20 cellular contexts compared by ENCODE assay signal in the genomic region with DNA sequence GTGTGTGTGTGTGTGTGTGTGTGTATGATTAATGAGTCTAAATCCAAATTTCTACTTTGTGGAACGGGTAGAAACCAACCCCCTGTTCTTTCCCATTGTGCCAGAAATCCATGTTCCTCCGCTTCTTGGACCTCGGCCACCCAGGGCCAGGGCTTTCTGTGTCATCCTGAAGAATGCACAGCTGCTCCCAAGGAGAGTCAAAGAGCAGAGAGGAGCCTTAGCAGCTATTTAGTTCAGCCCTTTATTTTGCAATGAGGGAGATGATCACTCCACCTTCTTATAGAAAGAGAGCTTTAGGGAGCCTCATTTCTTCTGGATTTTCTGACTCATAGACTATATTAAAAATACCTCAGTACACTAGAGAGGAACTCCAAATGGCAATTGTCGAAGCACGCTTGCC.
DNase-seq lines count a peak whose midpoint lies in the region; ATAC-seq and TF ChIP-seq lines count a peak whose summit lies in the region.
"Had no signal": no experiment of that assay in that cellular context is flagged by ENCODE, and none has a peak within 500 bp of the region (broad histone marks: within the 10 kb centered on the region; RNA-seq: fewer than 3 reads in every experiment).

No MANE protein-coding gene starts in this region.

- no peak for ATAC-seq in HG03342 (IDR thresholded peaks at IDR 0.05; ENCODE audit: unreplicated experiment)
- ATAC-seq: activated naive CD8-positive, alpha-beta T cell treated with anti-CD3 and anti-CD28 coated beads, Interleukin-2, amount 50 U/mL, for 24 hours had no signal

- no peaks in the 10 kb centered on the region for H3K36me3 ChIP-seq in SJCRH30
- H3K36me3 ChIP-seq: vagina had no signal

- H3K4me1 ChIP-seq in SJCRH30, result peaks cover 46% of the 10 kb centered on the region
- H3K4me1 ChIP-seq: vagina had no signal

- H3K27me3 ChIP-seq in SJCRH30, result no peaks in the 10 kb centered on the region
- H3K27me3 ChIP-seq: vagina had no signal

- TF ChIP-seq CTCF in GM10248 (IDR thresholded peaks at IDR 0.05; ENCODE audit: control extremely low read depth, extremely low read depth, low read depth, missing control alignments), result no peak

- POLR2A ChIA-PET in GM10248 (lab: Yijun Ruan, JAX), result interaction anchor here (0.6 kb wide), 1 partner anchor 29 kb away, joined by 3 read pairs; no protein-coding TSS in a partner anchor

- peak; percentile 79 for DNase-seq in EL
- DNase-seq in SJCRH30, result peak; percentile 83 to 89
- peak; percentile 91 for DNase-seq in fibroblast of gingiva (ENCODE audit: low read depth)
- peak; percentile 88 for DNase-seq in skeletal muscle cell (ENCODE audit: low read depth)
- no peak for DNase-seq in NCI-H187 treated with DMSO at 0.1 percent for 48 hours (lab: John Stamatoyannopoulos, UW)
- no peak for DNase-seq in GM10248 (ENCODE audit: extremely low spot score)
- no peak for DNase-seq in stimulated activated CD4-positive, alpha-beta T cell treated with anti-CD3 and anti-CD28 coated beads, Interleukin-1b, Interleukin-23, amount 100 ng/mL, for 48 hours
- DNase-seq: activated CD4-positive, alpha-beta memory T cell treated with anti-CD3 and anti-CD28 coated beads for 36 hours; activated naive CD8-positive, alpha-beta T cell treated with anti-CD3 and anti-CD28 coated beads, Interleukin-2, amount 50 U/mL, for 24 hours; DMS153; GOT3; hippocampal formation; kidney glomerular epithelial cell; midbrain; NCI-H2029; NCI-H524 treated with DMSO at 0.1 percent for 48 hours; stimulated activated naive CD4-positive, alpha-beta T cell treated with Interleukin-2 at 50 U/mL for 16 hours had no signal

- peak overlapping the region; percentile 57 for H3K27ac ChIP-seq in SJCRH30
- H3K27ac ChIP-seq: SK-N-MC, vagina had no signal

- peaks cover 3% of the 10 kb centered on the region; the same call in 1 of the 2 replicates for H3K9me3 ChIP-seq in SJCRH30 (replicated peaks)
- H3K9me3 ChIP-seq: vagina had no signal

- H3K4me3 ChIP-seq in SJCRH30 (no peak overlapping the region), skeletal muscle cell (ENCODE audit: low read depth, low read length) (no peak overlapping the region)
- H3K4me3 ChIP-seq: SK-N-MC, vagina had no signal

- CTCF ChIA-PET in GM10248 (lab: Yijun Ruan, JAX), result no interaction called here

Comparison
In these comparisons a context has a peak if more than half of its experiments do, and no peak if none do; other contexts are left out.
1. DNase-seq: peak in EL (single experiment), SJCRH30 (2 of 2), fibroblast of gingiva (single experiment) and skeletal muscle cell (single experiment); none in NCI-H187 treated with DMSO at 0.1 percent for 48 hours (single experiment), GM10248 (single experiment) and stimulated activated CD4-positive, alpha-beta T cell treated with anti-CD3 and anti-CD28 coated beads, Interleukin-1b, Interleukin-23, amount 100 ng/mL, for 48 hours (single experiment).